Comparison of ENCODE assay signal across 8 cellular contexts in the genomic region with DNA sequence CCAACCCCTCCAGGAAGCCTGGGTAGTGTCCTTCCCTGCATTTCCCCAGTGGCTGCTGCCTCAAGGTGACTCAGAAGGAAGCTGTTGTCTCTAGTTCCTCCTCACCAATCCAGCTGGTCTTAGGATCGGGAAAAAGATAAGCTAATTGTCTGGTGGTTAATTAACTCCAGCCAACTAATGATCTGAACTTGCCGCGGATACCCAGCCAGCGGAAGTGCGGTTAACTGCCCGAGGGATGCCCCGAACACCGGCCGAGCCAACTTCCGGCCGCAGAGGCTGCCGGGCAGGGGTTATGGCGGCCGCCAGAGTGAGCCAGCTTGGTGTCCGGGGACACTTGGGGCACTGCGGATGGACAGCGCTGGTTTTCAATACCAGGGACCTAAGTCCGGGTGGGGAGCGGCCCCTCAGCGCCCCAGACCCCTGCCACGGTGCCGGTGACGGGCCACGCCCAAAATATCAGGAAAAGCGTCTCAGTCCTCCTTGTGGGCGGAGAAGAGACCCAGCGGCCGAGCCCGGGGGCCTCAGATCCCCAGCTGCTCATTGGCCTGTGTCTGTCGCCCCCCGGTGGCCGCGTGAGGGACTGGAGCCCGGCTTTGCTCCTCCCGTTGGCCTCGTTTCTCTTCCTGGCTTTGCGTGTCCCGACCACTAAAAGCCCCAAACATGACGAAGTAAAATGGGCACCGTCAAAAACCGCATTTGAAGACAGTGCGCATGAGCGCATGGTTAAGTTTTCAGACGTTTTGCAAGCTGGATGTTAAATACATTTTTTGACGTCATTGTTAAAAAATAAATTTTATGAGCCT. TPM values are rescaled to one million over a fixed set of nuclear protein-coding genes. Genes with fewer than 3 reads are reported as not detected.
DNase-seq lines count a peak whose midpoint lies in the region; ATAC-seq and TF ChIP-seq lines count a peak whose summit lies in the region.

No MANE protein-coding gene starts in this region.

- peaks cover 0 to 2% of the 10 kb centered on the region in 2 donors for H3K27me3 Mint-ChIP-seq in natural killer cell treated with Interleukin-12 subunit alpha and Interleukin-12 subunit beta and Interleukin-15 and Interleukin-18, amount 100 ng/mL, for 72 hours

- no peaks in the 10 kb centered on the region for H3K36me3 Mint-ChIP-seq in natural killer cell treated with Interleukin-12 subunit alpha and Interleukin-12 subunit beta and Interleukin-15 and Interleukin-18, amount 100 ng/mL, for 72 hours

- no peaks in the 10 kb centered on the region for H3K27me3 ChIP-seq in DOHH2 (ENCODE audit: control insufficient read depth, low read length)

- TF ChIP-seq CTCF in DOHH2 (IDR thresholded peaks at IDR 0.05; ENCODE audit: low read depth, low read length, poor library complexity, severe bottlenecking): peak; percentile 91
- peak; percentile 92 for TF ChIP-seq CTCF in fibroblast of pulmonary artery (IDR thresholded peaks at IDR 0.05; ENCODE audit: low read length, missing control alignments)

- H3K4me3 Mint-ChIP-seq in natural killer cell treated with Interleukin-12 subunit alpha and Interleukin-12 subunit beta and Interleukin-15 and Interleukin-18, amount 100 ng/mL, for 72 hours: peak overlapping the region; percentile 91

- peaks cover 8 to 20% of the 10 kb centered on the region in 2 donors for H3K4me1 Mint-ChIP-seq in natural killer cell treated with Interleukin-12 subunit alpha and Interleukin-12 subunit beta and Interleukin-15 and Interleukin-18, amount 100 ng/mL, for 72 hours (ENCODE audit: low read depth in 2 of 2)

- H3K36me3 ChIP-seq in DOHH2 (ENCODE audit: control insufficient read depth, low read length): no peaks in the 10 kb centered on the region

- H3K9me3 ChIP-seq in DOHH2 (ENCODE audit: control insufficient read depth, insufficient read depth, low read length): no peaks in the 10 kb centered on the region

- DNase-seq in LHCN-M2 (ENCODE audit: low read depth) (peak; percentile 95), RPMI8226 (peak; percentile 94), fibroblast of pulmonary artery (ENCODE audit: low read depth) (peak; percentile 94)
- DNase-seq in activated T-helper 9 cell treated with anti-CD3 and anti-CD28 coated beads, Interleukin-2, amount 50 U/mL, for 16 hours (ENCODE audit: low read depth): peak; percentile 94
- DNase-seq in natural killer cell treated with Interleukin-12 subunit alpha and Interleukin-12 subunit beta and Interleukin-15 and Interleukin-18, amount 100 ng/mL, for 72 hours (ENCODE audit: low spot score): peak; percentile 98
- DNase-seq in stimulated activated naive CD4-positive, alpha-beta T cell treated with Interleukin-2 at 50 U/mL for 16 hours (lab: John Stamatoyannopoulos, UW): peak; percentile 94

- peak; percentile 88 for ATAC-seq in GM21825 (IDR thresholded peaks at IDR 0.05; ENCODE audit: unreplicated experiment)
- peak; percentile 98 for ATAC-seq in natural killer cell treated with Interleukin-12 subunit alpha and Interleukin-12 subunit beta and Interleukin-15 and Interleukin-18, amount 100 ng/mL, for 72 hours

- H3K9me2 ChIP-seq in DOHH2 (replicated peaks; ENCODE audit: control insufficient read depth, low read length): no peaks in the 10 kb centered on the region

- no peaks in the 10 kb centered on the region for H3K79me2 ChIP-seq in DOHH2 (ENCODE audit: control insufficient read depth, low read length)

- peak overlapping the region; percentile 91 to 94 for H3K27ac Mint-ChIP-seq in natural killer cell treated with Interleukin-12 subunit alpha and Interleukin-12 subunit beta and Interleukin-15 and Interleukin-18, amount 100 ng/mL, for 72 hours

- peaks cover 5% of the 10 kb centered on the region; the same call in 1 of the 2 replicates for H3F3A ChIP-seq in DOHH2 (ENCODE audit: control insufficient read depth, insufficient read depth)

- H3K4me2 ChIP-seq in DOHH2 (ENCODE audit: low read length): peak overlapping the region; percentile 89

- no peaks in the 10 kb centered on the region for H4K20me1 ChIP-seq in DOHH2 (ENCODE audit: control insufficient read depth, insufficient read depth, low read depth, low read length)

- H3K27ac ChIP-seq in DOHH2 (ENCODE audit: low read depth, low read length): peak overlapping the region; percentile 50

- peaks cover 5% of the 10 kb centered on the region for H3K4me1 ChIP-seq in DOHH2 (ENCODE audit: control insufficient read depth, low read length)

- H3K4me3 ChIP-seq in DOHH2 (ENCODE audit: low read length): peak overlapping the region; percentile 88
- peak overlapping the region; percentile 64 for H3K4me3 ChIP-seq in fibroblast of pulmonary artery (replicated peaks; ENCODE audit: low read depth, low read length)

- no peaks in the 10 kb centered on the region for H3K9me3 Mint-ChIP-seq in natural killer cell treated with Interleukin-12 subunit alpha and Interleukin-12 subunit beta and Interleukin-15 and Interleukin-18, amount 100 ng/mL, for 72 hours

RNA-seq across cellular contexts. Expression of gene PRSS22, which starts 10.2 kb away (rescaled TPM):
- total RNA-seq in LHCN-M2 (2014; rRNA removed): not detected in 2 replicates
- not detected for polyA plus RNA-seq in LHCN-M2 (2012)
- total RNA-seq in natural killer cell treated with Interleukin-12 subunit alpha and Interleukin-12 subunit beta and Interleukin-15 and Interleukin-18, amount 100 ng/mL, for 72 hours: under 1 TPM; 0.86 TPM

RNA-seq across cellular contexts. Expression of gene FLYWCH2, which starts 14.8 kb away (rescaled TPM):
- 70.2 and 79.7 TPM in 2 replicates for total RNA-seq in LHCN-M2 (2014; rRNA removed)
- polyA plus RNA-seq in LHCN-M2 (2012): 36.7 TPM
- 10 to 100 TPM; 21.5 to 24.7 TPM for total RNA-seq in natural killer cell treated with Interleukin-12 subunit alpha and Interleukin-12 subunit beta and Interleukin-15 and Interleukin-18, amount 100 ng/mL, for 72 hours

RNA-seq across cellular contexts. Expression of gene ZG16B, which starts 38.1 kb away (rescaled TPM):
- total RNA-seq in LHCN-M2 (2014; rRNA removed): not detected in 2 replicates
- polyA plus RNA-seq in LHCN-M2 (2012): 0.94 TPM
- 10 to 100 TPM in 1 of 2 donors, 1 to 10 TPM in 1; 3.8 to 22.1 TPM for total RNA-seq in natural killer cell treated with Interleukin-12 subunit alpha and Interleukin-12 subunit beta and Interleukin-15 and Interleukin-18, amount 100 ng/mL, for 72 hours

RNA-seq across cellular contexts. Expression of gene FLYWCH1, which starts 43.5 kb away (rescaled TPM):
- 38.6 and 43.4 TPM in 2 replicates for total RNA-seq in LHCN-M2 (2014; rRNA removed)
- polyA plus RNA-seq in LHCN-M2 (2012): 19.0 TPM
- total RNA-seq in natural killer cell treated with Interleukin-12 subunit alpha and Interleukin-12 subunit beta and Interleukin-15 and Interleukin-18, amount 100 ng/mL, for 72 hours: 10 to 100 TPM; 66.6 to 85.7 TPM

RNA-seq across cellular contexts. Expression of gene PRSS21, which starts 51.2 kb away (rescaled TPM):
- not detected in 2 replicates for total RNA-seq in LHCN-M2 (2014; rRNA removed)
- not detected for polyA plus RNA-seq in LHCN-M2 (2012)
- 10 to 100 TPM in 1 of 2 donors, under 1 TPM in 1; 0.53 to 21.5 TPM for total RNA-seq in natural killer cell treated with Interleukin-12 subunit alpha and Interleukin-12 subunit beta and Interleukin-15 and Interleukin-18, amount 100 ng/mL, for 72 hours

Comparison
In these comparisons a context has a peak if more than half of its experiments do, and no peak if none do; other contexts are left out.
1. Peak in every context shown above with its lines: DNase-seq, ATAC-seq, H3K4me3 ChIP-seq and H3K27ac ChIP-seq.